In the genomic region with DNA sequence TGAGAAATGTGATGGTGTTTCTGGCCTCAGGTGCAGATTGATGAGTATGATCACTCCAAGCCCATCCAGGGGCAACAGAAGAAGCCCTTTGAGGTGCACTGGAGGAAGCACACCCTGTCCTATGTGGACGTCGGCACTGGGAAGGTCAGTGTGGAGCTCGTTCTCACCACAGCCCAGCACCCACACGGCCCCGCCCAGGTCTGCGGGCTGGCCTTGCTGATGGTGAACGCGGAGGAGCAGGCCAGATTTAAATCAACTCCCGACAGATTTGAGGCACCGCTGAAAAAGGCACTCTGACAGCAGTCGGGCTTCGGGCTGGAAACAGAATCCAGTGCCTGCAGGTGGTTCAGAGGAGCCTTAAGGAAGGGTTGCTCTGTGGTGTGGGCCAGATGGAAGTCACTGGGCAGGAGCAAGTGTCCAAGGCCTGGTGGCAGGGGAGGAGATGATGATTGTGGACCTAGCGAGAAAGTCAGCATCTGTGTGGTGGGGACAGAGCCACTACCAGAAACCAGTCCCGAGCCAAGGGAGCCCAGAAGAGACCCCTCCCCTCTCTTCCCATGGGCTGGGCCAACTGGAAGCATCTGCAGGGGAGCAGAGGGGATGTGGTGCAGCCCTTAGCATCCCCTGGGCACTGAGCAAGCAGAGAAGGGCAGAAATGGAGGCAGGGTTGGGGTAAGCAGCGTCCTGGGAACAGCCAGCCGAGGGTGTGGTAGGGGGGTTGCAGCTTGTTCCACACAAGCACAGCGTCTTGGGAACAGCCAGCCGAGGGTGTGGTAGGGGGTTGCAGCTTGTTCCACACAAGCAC, we compare ENCODE assay signal across 8 cellular contexts. TPM values are rescaled to one million over a fixed set of nuclear protein-coding genes. Genes with fewer than 3 reads are reported as not detected.
DNase-seq lines count a peak whose midpoint lies in the region; ATAC-seq, FAIRE-seq and TF ChIP-seq lines count a peak whose summit lies in the region.
"Not testable (repeated sequence)": the region's sequence is repeated elsewhere in the genome, so short reads cannot be mapped to it uniquely, and the experiment has no call there.

No MANE protein-coding gene starts in this region.

- H3K4me3 ChIP-seq in right lobe of liver, pancreas, upper lobe of right lung: not testable (repeated sequence)

- H3K27me3 ChIP-seq in right lobe of liver, pancreas, upper lobe of right lung: not testable (repeated sequence)

- H3K4me1 ChIP-seq in right lobe of liver, pancreas, upper lobe of right lung: not testable (repeated sequence)

- not testable (repeated sequence) for H3K4me3 Mint-ChIP-seq in CD14-positive monocyte, T-helper 17 cell

- peaks cover 49 to 61% of the 10 kb centered on the region in 2 donors for H3K36me3 Mint-ChIP-seq in CD14-positive monocyte
- H3K36me3 Mint-ChIP-seq in T-helper 17 cell (ENCODE audit: low read depth), result not testable (repeated sequence)

- H3K36me3 ChIP-seq in right lobe of liver (peaks cover 8 to 41% (median 11%) of the 10 kb centered on the region in 4 donors), pancreas (peaks cover 6 to 18% (median 10%) of the 10 kb centered on the region in 3 donors), upper lobe of right lung (peaks cover 45% of the 10 kb centered on the region)

- not testable (repeated sequence) for DNase-seq in CD14-positive monocyte (ENCODE audit: low spot score); T-helper 17 cell; right lobe of liver; pancreas; upper lobe of right lung
- peak; percentile 61 for DNase-seq in activated effector memory CD4-positive, alpha-beta T cell treated with anti-CD3 and anti-CD28 coated beads, Interleukin-2, amount 50 U/mL, for 16 hours

- not testable (repeated sequence) for H3K9me3 ChIP-seq in T-helper 17 cell (ENCODE audit: control insufficient read depth, low read length, poor library complexity, severe bottlenecking); right lobe of liver; pancreas; upper lobe of right lung

- not testable (repeated sequence) for FAIRE-seq in pancreas (lab: Jason Lieb, UNC)

- H3K9me3 Mint-ChIP-seq in CD14-positive monocyte, result not testable (repeated sequence)

- not testable (repeated sequence) for TF ChIP-seq CTCF in CD14-positive monocyte (IDR thresholded peaks at IDR 0.05); right lobe of liver (IDR thresholded peaks at IDR 0.05); pancreas (IDR thresholded peaks at IDR 0.05); upper lobe of right lung (IDR thresholded peaks at IDR 0.05)

- intact Hi-C loops in CD14-positive monocyte (cut with micrococcal nuclease); right lobe of liver (cut with DNase I); pancreas (cut with DNase I); upper lobe of right lung (cut with DNase I): not testable (repeated sequence)

- H3K27ac ChIP-seq in right lobe of liver, result peak overlapping the region in 1 of 3 donors; percentile 63
- H3K27ac ChIP-seq in pancreas, result peak overlapping the region in 1 of 4 donors; percentile 77
- not testable (repeated sequence) for H3K27ac ChIP-seq in upper lobe of right lung

- not testable (repeated sequence) for H3K27me3 Mint-ChIP-seq in CD14-positive monocyte (ENCODE audit: low read depth in 3 of 3); T-helper 17 cell

- ATAC-seq in HG03175 (IDR thresholded peaks at IDR 0.05; ENCODE audit: unreplicated experiment) (peak; percentile 6), esophagus mucosa (peak; percentile 20), right lobe of liver (peak in 3 of 4 donors; percentile 0 to 17 (median 12)), pancreas (peak; percentile 14 to 33 (median 20)), upper lobe of right lung (peak; percentile 36)
- not testable (repeated sequence) for ATAC-seq in T-helper 17 cell

- H3K27ac Mint-ChIP-seq in CD14-positive monocyte (peak overlapping the region in 4 of 7 donors; percentile 6 to 81 (median 26)), T-helper 17 cell (peak overlapping the region; percentile 67)

- not testable (repeated sequence) for TF ChIP-seq POLR2A in right lobe of liver (IDR thresholded peaks at IDR 0.05)

- 94% methylated on average over 15 of the region's 18 CpGs for WGBS in right lobe of liver (ENCODE audit: insufficient coverage, low coverage, low lambda C conversion rate, missing lambda C conversion rate)
- WGBS in pancreas, 2 donors, result 78 to 79% methylated on average over 18 of the region's 18 CpGs

- not testable (repeated sequence) for H3K4me1 Mint-ChIP-seq in CD14-positive monocyte, T-helper 17 cell

RNA-seq across cellular contexts. Expression of a gene that starts 36.9 kb away (rescaled TPM):
- polyA plus RNA-seq in CD14-positive monocyte (not detected), pancreas (10 to 100 TPM; 28.8 to 30.4 TPM)
- total RNA-seq in T-helper 17 cell (10 to 100 TPM in 1 of 2 donors, 1 to 10 TPM in 1; 6.4 to 13.2 TPM), esophagus mucosa (34.9 TPM), right lobe of liver (10 to 100 TPM in 4 of 6 experiments, 1 to 10 TPM in 2; 1.9 to 40.7 (median 22.6) TPM), pancreas (10 to 100 TPM in 2 of 6 donors, 1 to 10 TPM in 4; 5.2 to 35.9 (median 8.5) TPM), upper lobe of right lung (14.7 TPM)
